8 cellular contexts compared by ENCODE assay signal in the genomic region with DNA sequence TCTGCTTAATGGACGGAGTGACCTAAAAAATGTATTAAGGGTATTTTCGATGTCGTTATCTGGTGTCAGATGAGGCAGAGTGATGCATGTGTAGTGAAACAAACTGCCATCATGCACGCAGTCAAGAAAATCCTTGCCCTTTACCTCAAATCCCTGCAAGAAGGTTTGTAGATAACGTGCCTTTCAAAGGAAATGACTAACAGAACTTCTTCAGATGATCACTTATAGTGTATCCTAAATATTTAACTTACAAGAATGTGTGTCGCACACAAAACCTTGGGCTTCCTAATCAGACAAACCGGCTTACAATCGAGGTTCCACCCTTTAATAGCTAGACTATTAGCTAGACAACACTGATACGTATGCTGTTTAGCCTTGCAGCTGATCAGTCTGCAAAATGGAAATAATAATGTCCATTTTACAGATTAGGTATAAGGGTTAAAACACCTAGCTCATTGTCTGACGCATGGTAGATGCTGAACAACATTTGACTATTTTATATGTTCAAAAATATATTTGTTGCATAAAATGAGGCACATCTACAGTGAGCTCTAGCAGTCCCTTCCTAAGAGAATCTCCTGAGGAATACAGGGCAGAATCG. TPM values are rescaled to one million over a fixed set of nuclear protein-coding genes. Genes with fewer than 3 reads are reported as not detected.
A peak's percentile ranks its signal among the peaks of the same experiment; 100 is the strongest.
DNase-seq lines count a peak whose midpoint lies in the region; ATAC-seq, FAIRE-seq and TF ChIP-seq lines count a peak whose summit lies in the region.

No MANE protein-coding gene starts in this region.

- FAIRE-seq in H54 (lab: Jason Lieb, UNC), result no peak

- peaks cover 0 to 2% (median 0%) of the 10 kb centered on the region in 5 donors for H3K27me3 Mint-ChIP-seq in naive thymus-derived CD8-positive, alpha-beta T cell

- DNase-seq in breast epithelium (ENCODE audit: low spot score in 2 of 2), result no peak
- no peak for DNase-seq in naive thymus-derived CD8-positive, alpha-beta T cell
- DNase-seq in NCI-H128 (lab: John Stamatoyannopoulos, UW; ENCODE audit: unreplicated experiment), result no peak
- no peak for DNase-seq in H54 (ENCODE audit: insufficient read length, low spot score)

- H3K27me3 ChIP-seq in BLaER1 treated with 17β-estradiol and CSF1 and Interleukin-3, amounts not matched to agents 10 nM and 100 nM, result no peaks in the 10 kb centered on the region
- H3K27me3 ChIP-seq in breast epithelium, result no peaks in the 10 kb centered on the region

- H3K27ac Mint-ChIP-seq in naive thymus-derived CD8-positive, alpha-beta T cell, result peak overlapping the region; percentile 91 to 100 (median 97)

- TF ChIP-seq POLR2A in breast epithelium (IDR thresholded peaks at IDR 0.05) (no peak), H54 (IDR thresholded peaks at IDR 0.05; ENCODE audit: low read depth, low read length) (no peak)

- peak overlapping the region; percentile 95 to 100 (median 99); a peak in 21 of 22 replicates for H3K27ac ChIP-seq in BLaER1 treated with 17β-estradiol and CSF1 and Interleukin-3, amounts not matched to agents 10 nM and 100 nM
- peak overlapping the region; percentile 99 to 100 for H3K27ac ChIP-seq in breast epithelium

- peaks cover 25 to 41% (median 38%) of the 10 kb centered on the region in 4 donors for H3K4me1 Mint-ChIP-seq in naive thymus-derived CD8-positive, alpha-beta T cell

- TF ChIP-seq CTCF in breast epithelium (IDR thresholded peaks at IDR 0.05), result no peak

- peaks cover 0 to 20% (median 1%) of the 10 kb centered on the region in 3 donors for H3K36me3 Mint-ChIP-seq in naive thymus-derived CD8-positive, alpha-beta T cell

- H4K20me1 ChIP-seq in BLaER1 treated with 17β-estradiol and CSF1 and Interleukin-3, amounts not matched to agents 10 nM and 100 nM, result peaks cover 20 to 40% (median 37%) of the 10 kb centered on the region in 11 experiments; a peak in 18 of 22 replicates

- peak overlapping the region; percentile 95 to 100 (median 99) for H3K9ac ChIP-seq in BLaER1 treated with 17β-estradiol and CSF1 and Interleukin-3, amounts not matched to agents 10 nM and 100 nM

- peak; percentile 0 for ATAC-seq in HG03097 (IDR thresholded peaks at IDR 0.05; ENCODE audit: low FRiP score, unreplicated experiment)
- ATAC-seq in naive thymus-derived CD8-positive, alpha-beta T cell, result peak in 1 of 2 donors; percentile 0
- ATAC-seq in GM19455 (IDR thresholded peaks at IDR 0.05; ENCODE audit: unreplicated experiment), result no peak
- ATAC-seq in HG03565 (IDR thresholded peaks at IDR 0.05; ENCODE audit: unreplicated experiment), result no peak

- peaks cover 13 to 30% (median 24%) of the 10 kb centered on the region in 11 experiments; a peak in 21 of 22 replicates for H3K36me3 ChIP-seq in BLaER1 treated with 17β-estradiol and CSF1 and Interleukin-3, amounts not matched to agents 10 nM and 100 nM
- H3K36me3 ChIP-seq in breast epithelium, result no peaks in the 10 kb centered on the region

- H3K4me3 ChIP-seq in BLaER1 treated with 17β-estradiol and CSF1 and Interleukin-3, amounts not matched to agents 10 nM and 100 nM, result peak overlapping the region; percentile 69 to 84 (median 77)
- H3K4me3 ChIP-seq in breast epithelium, result peak overlapping the region; percentile 71 to 95 (median 80)

- peak overlapping the region; percentile 89 to 98 (median 94) for H3K4me3 Mint-ChIP-seq in naive thymus-derived CD8-positive, alpha-beta T cell

- intact Hi-C loops in breast epithelium (cut with DNase I; ENCODE audit: low total_unique reads), result no loop called here

- no peaks in the 10 kb centered on the region for H3K9me3 Mint-ChIP-seq in naive thymus-derived CD8-positive, alpha-beta T cell

- peaks cover 22 to 42% (median 29%) of the 10 kb centered on the region in 10 experiments for H3K4me1 ChIP-seq in BLaER1 treated with 17β-estradiol and CSF1 and Interleukin-3, amounts not matched to agents 10 nM and 100 nM
- no peaks in the 10 kb centered on the region for H3K4me1 ChIP-seq in breast epithelium

- peaks cover 0 to 7% (median 2%) of the 10 kb centered on the region in 11 experiments; a peak in 9 of 22 replicates for H3K9me3 ChIP-seq in BLaER1 treated with 17β-estradiol and CSF1 and Interleukin-3, amounts not matched to agents 10 nM and 100 nM (replicated peaks in 1 of 11)
- H3K9me3 ChIP-seq in breast epithelium, result no peaks in the 10 kb centered on the region

- POLR2A ChIA-PET in naive thymus-derived CD8-positive, alpha-beta T cell (lab: Charles Lee), result interaction anchor here (0.8 kb wide), 1 partner anchor 284 kb away, joined by 3 read pairs; the partner anchor contains the start of gene WDR41

- H3K4me2 ChIP-seq in BLaER1 treated with 17β-estradiol and CSF1 and Interleukin-3, amounts not matched to agents 10 nM and 100 nM, result peak overlapping the region; percentile 80 to 96 (median 88)

RNA-seq across cellular contexts. Expression of gene TBCA, which starts 0.6 kb away (rescaled TPM):
- total RNA-seq in breast epithelium, result 100 to 1,000 TPM; 109 to 150 (median 118) TPM
- 100 to 1,000 TPM; 134 to 142 TPM for total RNA-seq in naive thymus-derived CD8-positive, alpha-beta T cell
- 100 to 1,000 TPM; 169 to 218 (median 191) TPM for polyA plus RNA-seq in naive thymus-derived CD8-positive, alpha-beta T cell
